In genomic region chr20:57408536-57409233, GRCh38 we compare ENCODE assay signal across 23 cellular contexts. TPM values are rescaled to one million over a fixed set of nuclear protein-coding genes. Genes with fewer than 3 reads are reported as not detected.
A peak's percentile ranks its signal among the peaks of the same experiment; 100 is the strongest.
DNase-seq lines count a peak whose midpoint lies in the region; ATAC-seq and TF ChIP-seq lines count a peak whose summit lies in the region.
"Had no signal": no experiment of that assay in that cellular context is flagged by ENCODE, and none has a peak within 500 bp of the region (broad histone marks: within the 10 kb centered on the region; RNA-seq: fewer than 3 reads in every experiment).

No MANE protein-coding gene starts in this region.

- H3K27ac ChIP-seq in mammary epithelial cell (ENCODE audit: insufficient read depth, low read depth, low read length) (no peak overlapping the region), breast epithelium (peak overlapping the region in 1 of 2 donors; percentile 48), HEK293 (ENCODE audit: extremely low read depth, low read depth, low read length) (no peak overlapping the region), esophagus (ENCODE audit: low read depth in 2 of 2, low read length in 1 of 2) (peak overlapping the region; percentile 22 to 32)
- H3K27ac ChIP-seq: 22Rv1, HL-60, parathyroid adenoma had no signal

- TF ChIP-seq POLR2A in breast epithelium (IDR thresholded peaks at IDR 0.05): no peak

- H2AFZ ChIP-seq in mammary epithelial cell (ENCODE audit: low read depth, low read length): no peak overlapping the region
- H2AFZ ChIP-seq: parathyroid adenoma had no signal

- dilution Hi-C loops in mammary epithelial cell (cut with HindIII; ENCODE audit: low sequenced_read_pairs): no loop called here

- in situ Hi-C loops in mammary epithelial cell (cut with MboI; ENCODE audit: low sequenced_read_pairs in 2 of 2): no loop called here

- H3K9ac ChIP-seq in mammary epithelial cell (ENCODE audit: insufficient read depth, low read length): no peak overlapping the region
- H3K9ac ChIP-seq: parathyroid adenoma had no signal

- no peak overlapping the region for H3K4me2 ChIP-seq in mammary epithelial cell (ENCODE audit: insufficient read depth, low read depth, low read length)

- CTCF ChIA-PET in mammary epithelial cell (lab: Charles Lee; ENCODE audit: low non-redundant PET) (no interaction called here), HEK293 (lab: Yijun Ruan, JAX) (no interaction called here)

- H3K4me3 ChIP-seq in mammary epithelial cell (replicated peaks in 1 of 3; ENCODE audit: insufficient read depth in 1 of 3, low read depth in 2 of 3, low read length in 3 of 3) (no peak overlapping the region), breast epithelium (no peak overlapping the region), HEK293 (ENCODE audit: low read depth, low read length) (no peak overlapping the region), esophagus (ENCODE audit: low read depth in 1 of 2, low read length in 2 of 2) (no peak overlapping the region)
- H3K4me3 ChIP-seq: stomach had no signal

- intact Hi-C loops in mammary epithelial cell (cut with micrococcal nuclease): no loop called here
- intact Hi-C loops in breast epithelium (cut with DNase I; ENCODE audit: low total_unique reads): no loop called here

- H3K36me3 ChIP-seq in mammary epithelial cell (ENCODE audit: insufficient read depth, low read length) (no peaks in the 10 kb centered on the region), breast epithelium (no peaks in the 10 kb centered on the region), HEK293 (ENCODE audit: control insufficient read depth in 2 of 2, insufficient read depth in 1 of 2, low read length in 2 of 2) (peaks cover 0 to 58% of the 10 kb centered on the region in 2 experiments; a peak in 2 of 3 replicates), esophagus (ENCODE audit: control insufficient read depth in 2 of 2, insufficient read depth in 2 of 2, low read length in 1 of 2) (peaks cover 4 to 31% of the 10 kb centered on the region in 2 donors)

- H4K20me1 ChIP-seq in mammary epithelial cell (ENCODE audit: insufficient read depth, low read length): no peaks in the 10 kb centered on the region

- no peak for DNase-seq in mammary epithelial cell
- DNase-seq in breast epithelium (ENCODE audit: low spot score in 2 of 2): no peak
- no peak for DNase-seq in stimulated activated effector memory CD8-positive, alpha-beta T cell treated with anti-CD3 and anti-CD28 coated beads, Interleukin-12 subunit alpha, Interleukin-12 subunit beta, amount 100 ng/mL, for 72 hours (ENCODE audit: low spot score in 2 of 2)
- no peak for DNase-seq in SK-N-DZ (ENCODE audit: low spot score)
- no peak for DNase-seq in OCI-M2 (lab: John Stamatoyannopoulos, UW; ENCODE audit: unreplicated experiment)
- DNase-seq in HT-29 (ENCODE audit: low spot score): no peak
- DNase-seq: activated CD4-positive, alpha-beta T cell treated with anti-CD3 and anti-CD28 coated beads, Interleukin-2, amount 10 ng/mL, durations not matched to agents 7 days and 5 days; activated CD8-positive, alpha-beta memory T cell treated with anti-CD3 and anti-CD28 coated beads, Interleukin-2, amount 50 U/mL, for 4 hours; activated naive CD8-positive, alpha-beta T cell treated with anti-CD3 and anti-CD28 coated beads, Interleukin-2, amount 10 ng/mL, durations not matched to agents 7 days and 5 days; cortex of kidney; mesenchymal stem cell; NCI-H187; NCI-H774; small intestine; stimulated activated CD4-positive, alpha-beta T cell treated with anti-CD3 and anti-CD28 coated beads, Interleukin-4, amount 100 ng/mL, for 24 hours; stomach had no signal

- H3K4me1 ChIP-seq in mammary epithelial cell (ENCODE audit: insufficient read depth, low read length) (no peaks in the 10 kb centered on the region), breast epithelium (no peaks in the 10 kb centered on the region), HEK293 (ENCODE audit: control insufficient read depth, insufficient read depth, low read length) (no peaks in the 10 kb centered on the region; the same call in 1 of the 2 replicates), esophagus (ENCODE audit: control insufficient read depth in 2 of 2, insufficient read depth in 2 of 2, low read length in 1 of 2) (peaks cover 2% of the 10 kb centered on the region in 2 donors)
- H3K4me1 ChIP-seq: parathyroid adenoma had no signal

- H3K4me1 Mint-ChIP-seq in stimulated activated effector memory CD8-positive, alpha-beta T cell treated with anti-CD3 and anti-CD28 coated beads, Interleukin-12 subunit alpha, Interleukin-12 subunit beta, amount 100 ng/mL, for 72 hours: peaks cover 32% of the 10 kb centered on the region

- WGBS in mammary epithelial cell (ENCODE audit: low coverage, missing lambda C conversion rate): 72% methylated on average over 12 of the region's 29 CpGs
- WGBS in esophagus, 2 donors: 81 to 84% methylated on average over 29 of the region's 29 CpGs

- no peaks in the 10 kb centered on the region for H3K9me3 ChIP-seq in mammary epithelial cell (replicated peaks; ENCODE audit: insufficient read depth, low read length)
- no peaks in the 10 kb centered on the region for H3K9me3 ChIP-seq in breast epithelium
- H3K9me3 ChIP-seq in HEK293 (ENCODE audit: control insufficient read depth, insufficient read depth, low read depth, low read length): no peaks in the 10 kb centered on the region
- no peaks in the 10 kb centered on the region for H3K9me3 ChIP-seq in esophagus (ENCODE audit: control insufficient read depth in 2 of 2, insufficient read depth in 1 of 2, low read depth in 1 of 2, low read length in 1 of 2)
- H3K9me3 ChIP-seq: stomach had no signal

- no peak for TF ChIP-seq CTCF in mammary epithelial cell (conservative IDR thresholded peaks at IDR 0.05 in 1 of 2, IDR thresholded peaks at IDR 0.05 in 1 of 2; ENCODE audit: extremely low read depth in 1 of 2, insufficient read depth in 1 of 2, low read depth in 1 of 2, low read length in 2 of 2)
- TF ChIP-seq CTCF in breast epithelium (IDR thresholded peaks at IDR 0.05): no peak
- TF ChIP-seq CTCF in HEK293 (tag by site-specific recombination; IDR thresholded peaks at IDR 0.05): no peak

- H3K4me3 Mint-ChIP-seq in stimulated activated effector memory CD8-positive, alpha-beta T cell treated with anti-CD3 and anti-CD28 coated beads, Interleukin-12 subunit alpha, Interleukin-12 subunit beta, amount 100 ng/mL, for 72 hours: no peak overlapping the region
- H3K4me3 Mint-ChIP-seq: activated CD4-positive, alpha-beta T cell treated with anti-CD3 and anti-CD28 coated beads, Interleukin-2, amount 10 ng/mL, durations not matched to agents 7 days and 5 days; activated naive CD8-positive, alpha-beta T cell treated with anti-CD3 and anti-CD28 coated beads, Interleukin-2, amount 10 ng/mL, durations not matched to agents 7 days and 5 days; brain had no signal

- H3K27me3 ChIP-seq in mammary epithelial cell (ENCODE audit: insufficient read depth, low read length) (no peaks in the 10 kb centered on the region), breast epithelium (no peaks in the 10 kb centered on the region), esophagus (ENCODE audit: control insufficient read depth in 1 of 2, insufficient read depth in 2 of 2, low read length in 2 of 2) (no peaks in the 10 kb centered on the region)
- H3K27me3 ChIP-seq: stomach had no signal

- BruUV-seq in mammary epithelial cell (replicated peaks; lab: Mats Ljungman, UMichigan): TSS peak; percentile 32

- ATAC-seq in stimulated activated effector memory CD8-positive, alpha-beta T cell treated with anti-CD3 and anti-CD28 coated beads, Interleukin-12 subunit alpha, Interleukin-12 subunit beta, amount 100 ng/mL, for 72 hours: no peak

- POLR2A ChIA-PET in HEK293 (lab: Yijun Ruan, JAX): no interaction called here

- H3K9me3 Mint-ChIP-seq in stimulated activated effector memory CD8-positive, alpha-beta T cell treated with anti-CD3 and anti-CD28 coated beads, Interleukin-12 subunit alpha, Interleukin-12 subunit beta, amount 100 ng/mL, for 72 hours: no peaks in the 10 kb centered on the region
- H3K9me3 Mint-ChIP-seq: activated CD4-positive, alpha-beta T cell treated with anti-CD3 and anti-CD28 coated beads, Interleukin-2, amount 10 ng/mL, durations not matched to agents 7 days and 5 days; activated naive CD8-positive, alpha-beta T cell treated with anti-CD3 and anti-CD28 coated beads, Interleukin-2, amount 10 ng/mL, durations not matched to agents 7 days and 5 days; brain; naive thymus-derived CD8-positive, alpha-beta T cell had no signal

- H3K79me2 ChIP-seq in mammary epithelial cell (ENCODE audit: insufficient read depth, low read length): no peaks in the 10 kb centered on the region
- H3K79me2 ChIP-seq: parathyroid adenoma had no signal

- H3K27ac Mint-ChIP-seq in stimulated activated effector memory CD8-positive, alpha-beta T cell treated with anti-CD3 and anti-CD28 coated beads, Interleukin-12 subunit alpha, Interleukin-12 subunit beta, amount 100 ng/mL, for 72 hours: peak overlapping the region; percentile 37
- H3K27ac Mint-ChIP-seq: activated CD4-positive, alpha-beta T cell treated with anti-CD3 and anti-CD28 coated beads, Interleukin-2, amount 10 ng/mL, durations not matched to agents 7 days and 5 days; activated naive CD8-positive, alpha-beta T cell treated with anti-CD3 and anti-CD28 coated beads, Interleukin-2, amount 10 ng/mL, durations not matched to agents 7 days and 5 days had no signal

- peaks cover 76% of the 10 kb centered on the region for H3K36me3 Mint-ChIP-seq in stimulated activated effector memory CD8-positive, alpha-beta T cell treated with anti-CD3 and anti-CD28 coated beads, Interleukin-12 subunit alpha, Interleukin-12 subunit beta, amount 100 ng/mL, for 72 hours

TF ChIP-seq in HEK293, 187 proteins besides CTCF, POLR2A, EP300 and RAD21:
- TF ChIP-seq ZBTB17 (tag by site-specific recombination; IDR thresholded peaks at IDR 0.05) (no peak), ZNF624 (tag by site-specific recombination; IDR thresholded peaks at IDR 0.05) (no peak), BCL11B (tag by site-specific recombination; IDR thresholded peaks at IDR 0.05; ENCODE audit: low read depth) (no peak), GLIS2 (tag by site-specific recombination; IDR thresholded peaks at IDR 0.05) (peak; percentile 35; the same call in 1 of the 2 replicates)

RNA-seq across cellular contexts. Expression of gene RBM38, which starts 17.5 kb away (rescaled TPM):
- total RNA-seq in mammary epithelial cell (10 to 100 TPM; 16.2 to 21.2 TPM), breast epithelium (10 to 100 TPM in 2 of 3 donors, 1 to 10 TPM in 1; 5.1 to 13.5 (median 10.5) TPM)
- polyA plus RNA-seq in mammary epithelial cell (15.4 TPM), esophagus (10 to 100 TPM; 10.9 to 13.8 TPM)
- 5.9 TPM for polyA minus RNA-seq in mammary epithelial cell
- polyA plus RNA-seq in SK-N-DZ (2014; cell fraction: cytosol; rRNA removed): 73.7 and 78.2 TPM in 2 replicates
- 38.1 and 43.3 TPM in 2 replicates for polyA plus RNA-seq in SK-N-DZ (2014; cell fraction: nucleus; rRNA removed)
- total RNA-seq in HT-29 (2014; rRNA removed; shearing (Covaris generic)): 98.7 and 102 TPM in 2 replicates

RNA-seq across cellular contexts. Expression of gene RAE1, which starts 57.6 kb away (rescaled TPM):
- total RNA-seq in mammary epithelial cell: 10 to 100 TPM; 30.2 to 34.7 TPM
- polyA plus RNA-seq in mammary epithelial cell: 42.3 TPM
- 38.7 TPM for polyA minus RNA-seq in mammary epithelial cell
- 10 to 100 TPM; 13.8 to 26.9 (median 17.4) TPM for total RNA-seq in breast epithelium
- polyA plus RNA-seq in esophagus: 10 to 100 TPM in 1 of 2 donors, 1 to 10 TPM in 1; 8.6 to 25.0 TPM
- 122 and 147 TPM in 2 replicates for polyA plus RNA-seq in SK-N-DZ (2014; cell fraction: cytosol; rRNA removed)
- polyA plus RNA-seq in SK-N-DZ (2014; cell fraction: nucleus; rRNA removed): 79.9 and 108 TPM in 2 replicates
- 57.7 and 67.9 TPM in 2 replicates for total RNA-seq in HT-29 (2014; rRNA removed; shearing (Covaris generic))

Comparison
In these comparisons a context has a peak if more than half of its experiments do, and no peak if none do; other contexts are left out.
1. H3K27ac ChIP-seq: peak in esophagus (2 of 2); none in mammary epithelial cell (single experiment) and HEK293 (single experiment).